In genomic region chr19:47697863-47698609, GRCh38 we compare ENCODE assay signal across 1 cellular context.
TF ChIP-seq lines count a peak whose summit lies in the region.

No MANE protein-coding gene starts in this region.

TF ChIP-seq in WTC11, 78 proteins besides CTCF, POLR2A, EP300 and RAD21 (continued from another document and continues in another):
- TF ChIP-seq NFYB (CRISPR knock-in tag; conservative IDR thresholded peaks at IDR 0.05; ENCODE audit: low read depth) (no peak), KAT7 (CRISPR knock-in tag; IDR thresholded peaks at IDR 0.05; ENCODE audit: borderline replicate concordance) (no peak), JAZF1 (CRISPR knock-in tag; IDR thresholded peaks at IDR 0.05) (no peak), GABPB1 (CRISPR knock-in tag; IDR thresholded peaks at IDR 0.05) (no peak), ATF6 (CRISPR knock-in tag; IDR thresholded peaks at IDR 0.05) (no peak), JUN (CRISPR knock-in tag; IDR thresholded peaks at IDR 0.05) (no peak), ESRRA (CRISPR knock-in tag; IDR thresholded peaks at IDR 0.05; ENCODE audit: borderline replicate concordance) (no peak), ZNF425 (CRISPR knock-in tag; conservative IDR thresholded peaks at IDR 0.05) (no peak), ATF3 (CRISPR knock-in tag; conservative IDR thresholded peaks at IDR 0.05) (no peak), ZNF219 (CRISPR knock-in tag; IDR thresholded peaks at IDR 0.05; ENCODE audit: borderline replicate concordance) (no peak), TEAD1 (CRISPR knock-in tag; IDR thresholded peaks at IDR 0.05) (peak; percentile 57; the same call in 1 of the 2 replicates), PRRX2 (CRISPR knock-in tag; IDR thresholded peaks at IDR 0.05) (no peak), ZNF416 (CRISPR knock-in tag; IDR thresholded peaks at IDR 0.05) (no peak), AFF4 (CRISPR knock-in tag; IDR thresholded peaks at IDR 0.05; ENCODE audit: borderline replicate concordance) (no peak), CBFB (CRISPR knock-in tag; IDR thresholded peaks at IDR 0.05; ENCODE audit: low read depth) (no peak), ELF4 (CRISPR knock-in tag; IDR thresholded peaks at IDR 0.05; ENCODE audit: low read depth) (no peak), USF2 (CRISPR knock-in tag; IDR thresholded peaks at IDR 0.05) (peak; percentile 48), FOXK1 (CRISPR knock-in tag; IDR thresholded peaks at IDR 0.05) (no peak), ARID4B (CRISPR knock-in tag; IDR thresholded peaks at IDR 0.05; ENCODE audit: borderline replicate concordance) (no peak), FOXP4 (CRISPR knock-in tag; IDR thresholded peaks at IDR 0.05) (no peak), FOXP1 (CRISPR knock-in tag; IDR thresholded peaks at IDR 0.05; ENCODE audit: borderline replicate concordance) (peak; percentile 58; the same call in 1 of the 2 replicates), NFE2L1 (CRISPR knock-in tag; IDR thresholded peaks at IDR 0.05) (no peak), TCF7 (CRISPR knock-in tag; IDR thresholded peaks at IDR 0.05; ENCODE audit: low read depth) (no peak), SOX15 (CRISPR knock-in tag; IDR thresholded peaks at IDR 0.05) (no peak), ZNF263 (CRISPR knock-in tag; IDR thresholded peaks at IDR 0.05; ENCODE audit: low read depth) (no peak), EMX1 (CRISPR knock-in tag; IDR thresholded peaks at IDR 0.05) (no peak), IRF2 (CRISPR knock-in tag; IDR thresholded peaks at IDR 0.05; ENCODE audit: borderline replicate concordance, low read depth) (no peak), ZBTB43 (CRISPR knock-in tag; IDR thresholded peaks at IDR 0.05) (no peak), SMAD4 (CRISPR knock-in tag; IDR thresholded peaks at IDR 0.05) (no peak), ZNF396 (CRISPR knock-in tag; IDR thresholded peaks at IDR 0.05; ENCODE audit: borderline replicate concordance) (no peak), ZNF671 (CRISPR knock-in tag; IDR thresholded peaks at IDR 0.05) (no peak), GTF2I (CRISPR knock-in tag; conservative IDR thresholded peaks at IDR 0.05) (peak; percentile 74; the same call in 1 of the 2 replicates), ZNF138 (CRISPR knock-in tag; conservative IDR thresholded peaks at IDR 0.05) (no peak), ZNF317 (CRISPR knock-in tag; IDR thresholded peaks at IDR 0.05; ENCODE audit: borderline replicate concordance, low read depth) (no peak), USF1 (CRISPR knock-in tag; IDR thresholded peaks at IDR 0.05) (no peak), NR1H2 (CRISPR knock-in tag; IDR thresholded peaks at IDR 0.05) (no peak), ZSCAN18 (CRISPR knock-in tag; IDR thresholded peaks at IDR 0.05) (no peak), E2F4 (CRISPR knock-in tag; IDR thresholded peaks at IDR 0.05; ENCODE audit: borderline replicate concordance, low read depth) (no peak)
